22 cellular contexts compared by ENCODE assay signal in the genomic region with DNA sequence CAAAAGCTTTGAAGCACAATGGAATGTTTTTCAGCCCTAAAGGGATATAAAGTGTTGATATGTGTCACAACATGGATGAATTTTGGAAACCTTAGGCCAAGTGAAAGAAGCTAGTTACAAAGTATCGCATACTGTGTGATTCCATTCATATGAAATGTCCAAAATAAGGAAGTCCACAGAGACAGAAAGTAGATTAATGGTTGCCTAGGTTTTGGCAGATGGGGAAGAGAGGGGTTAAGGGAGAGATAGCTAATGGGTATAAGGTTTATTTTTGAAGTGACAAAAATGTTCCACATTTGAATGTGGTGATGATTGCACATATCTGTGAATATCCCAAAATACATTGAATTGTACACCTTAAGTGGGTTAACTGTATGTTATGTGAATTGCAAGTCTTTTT.
"Had no signal": no experiment of that assay in that cellular context is flagged by ENCODE, and none has a peak within 500 bp of the region (broad histone marks: within the 10 kb centered on the region; RNA-seq: fewer than 3 reads in every experiment).

No MANE protein-coding gene starts in this region.

- H3K27me3 Mint-ChIP-seq: activated CD4-positive, alpha-beta memory T cell treated with anti-CD3 and anti-CD28 coated beads, Interleukin-2, amount 10 ng/mL, durations not matched to agents 7 days and 5 days; activated naive CD8-positive, alpha-beta T cell treated with anti-CD3 and anti-CD28 coated beads, Interleukin-2, amount 10 ng/mL, durations not matched to agents 7 days and 5 days; stimulated activated naive B cell treated with anti-CD40 and anti-IgM and Interleukin-4, amounts not matched to agents 10 μg/mL and 1 μg/mL and 100 μg/mL, for 72 hours had no signal

- ATAC-seq: stimulated activated naive B cell treated with anti-CD40 and anti-IgM and Interleukin-4, amounts not matched to agents 10 μg/mL and 1 μg/mL and 100 μg/mL, for 72 hours; WTC11 had no signal

- H3K9me3 Mint-ChIP-seq: activated CD4-positive, alpha-beta memory T cell treated with anti-CD3 and anti-CD28 coated beads, Interleukin-2, amount 10 ng/mL, durations not matched to agents 7 days and 5 days; activated naive CD8-positive, alpha-beta T cell treated with anti-CD3 and anti-CD28 coated beads, Interleukin-2, amount 10 ng/mL, durations not matched to agents 7 days and 5 days; nephron; stimulated activated naive B cell treated with anti-CD40 and anti-IgM and Interleukin-4, amounts not matched to agents 10 μg/mL and 1 μg/mL and 100 μg/mL, for 72 hours; WTC11 had no signal

- H3K4me3 Mint-ChIP-seq: activated CD4-positive, alpha-beta memory T cell treated with anti-CD3 and anti-CD28 coated beads, Interleukin-2, amount 10 ng/mL, durations not matched to agents 7 days and 5 days; activated naive CD8-positive, alpha-beta T cell treated with anti-CD3 and anti-CD28 coated beads, Interleukin-2, amount 10 ng/mL, durations not matched to agents 7 days and 5 days; nephron; stimulated activated naive B cell treated with anti-CD40 and anti-IgM and Interleukin-4, amounts not matched to agents 10 μg/mL and 1 μg/mL and 100 μg/mL, for 72 hours; WTC11 had no signal

- DNase-seq: activated CD4-positive, alpha-beta memory T cell treated with anti-CD3 and anti-CD28 coated beads, Interleukin-2, amount 10 ng/mL, durations not matched to agents 7 days and 5 days; activated CD4-positive, alpha-beta T cell treated with anti-CD3 and anti-CD28 coated beads for 4 hours; activated CD8-positive, alpha-beta memory T cell treated with anti-CD3 and anti-CD28 coated beads, Interleukin-2, amount 50 U/mL, for 4 hours; activated gamma-delta T cell treated with Interleukin-2 at 50 U/mL for 16 hours; activated naive CD8-positive, alpha-beta T cell treated with anti-CD3 and anti-CD28 coated beads, Interleukin-2, amount 10 ng/mL, durations not matched to agents 7 days and 5 days; activated T-cell treated with anti-CD3 and anti-CD28 coated beads, Interleukin-2, amount 50 U/mL, for 48 hours; anterior cingulate cortex; brain microvascular endothelial cell; cortex of kidney; effector CD8-positive, alpha-beta T cell; foreskin fibroblast; glutamatergic neuron; left ventricle myocardium inferior; mesendoderm; nucleus accumbens; stimulated activated CD4-positive, alpha-beta T cell treated with anti-CD3 and anti-CD28 coated beads, Interleukin-15, amount 100 ng/mL, for 24 hours; stimulated activated CD4-positive, alpha-beta T cell treated with anti-CD3 and anti-CD28 coated beads, Interleukin-4, amount 100 ng/mL, for 1 hour; stimulated activated naive B cell treated with anti-CD40 and anti-IgM and Interleukin-4, amounts not matched to agents 10 μg/mL and 1 μg/mL and 100 μg/mL, for 72 hours; substantia nigra; uterus had no signal

- H3K4me1 Mint-ChIP-seq: nephron, WTC11 had no signal

- H3K27ac Mint-ChIP-seq: activated CD4-positive, alpha-beta memory T cell treated with anti-CD3 and anti-CD28 coated beads, Interleukin-2, amount 10 ng/mL, durations not matched to agents 7 days and 5 days; activated naive CD8-positive, alpha-beta T cell treated with anti-CD3 and anti-CD28 coated beads, Interleukin-2, amount 10 ng/mL, durations not matched to agents 7 days and 5 days; nephron; stimulated activated naive B cell treated with anti-CD40 and anti-IgM and Interleukin-4, amounts not matched to agents 10 μg/mL and 1 μg/mL and 100 μg/mL, for 72 hours; WTC11 had no signal
